17 cellular contexts compared by ENCODE assay signal in the genomic region with DNA sequence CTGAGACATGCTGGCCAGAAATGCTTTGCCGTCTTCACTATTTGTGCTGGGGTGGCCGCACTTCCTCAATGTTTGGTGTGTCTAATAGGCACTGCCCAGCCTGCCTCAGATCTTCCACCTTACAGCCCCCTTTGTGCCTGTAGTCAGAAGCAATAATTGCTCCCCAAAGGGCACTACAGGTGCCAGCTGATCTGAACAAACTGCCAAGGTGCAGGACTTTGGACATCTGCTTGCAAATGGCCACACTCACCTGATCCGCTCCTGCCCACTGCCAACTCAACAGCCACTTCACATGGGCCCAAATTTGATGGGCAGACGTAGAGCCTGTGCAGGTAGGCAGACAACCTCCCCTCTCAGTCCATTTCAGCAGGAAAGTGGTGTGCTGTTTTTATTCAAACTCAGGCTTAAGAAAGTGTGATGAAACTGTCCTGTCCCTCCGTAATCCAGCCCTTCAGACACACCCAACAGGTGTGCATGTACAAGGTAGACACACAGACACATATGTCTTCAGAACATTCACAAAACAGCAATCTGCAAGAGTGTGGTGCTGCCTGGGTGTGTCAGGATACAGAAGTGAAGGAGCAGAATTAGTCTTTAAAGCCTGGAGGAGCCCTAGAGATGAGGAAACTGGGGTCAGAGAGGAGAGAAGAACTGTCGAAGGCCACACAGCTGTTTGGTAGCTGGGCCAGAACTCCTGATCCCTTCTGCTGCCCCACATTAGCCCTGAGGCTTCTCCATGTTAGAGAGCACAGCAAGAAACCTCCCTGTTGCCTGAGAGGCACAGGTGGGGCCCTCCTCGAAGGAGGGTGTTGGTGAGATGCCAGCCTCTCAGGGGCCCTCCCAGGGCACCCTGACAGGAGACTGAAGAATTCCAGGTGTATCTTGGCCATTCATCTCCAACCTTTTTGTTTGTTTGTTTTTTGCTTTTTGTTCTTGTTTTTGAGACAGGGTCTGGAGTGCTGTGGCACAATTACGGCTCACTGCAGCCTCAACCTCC. TPM values are rescaled to one million over a fixed set of nuclear protein-coding genes. Genes with fewer than 3 reads are reported as not detected.
"Had no signal": no experiment of that assay in that cellular context is flagged by ENCODE, and none has a peak within 500 bp of the region (broad histone marks: within the 10 kb centered on the region; RNA-seq: fewer than 3 reads in every experiment).

No MANE protein-coding gene starts in this region.

- H3K4me1 ChIP-seq: ascending aorta, left lung had no signal

- H3K4me3 ChIP-seq: ascending aorta, left lung, tibial nerve had no signal

- DNase-seq: activated CD4-positive, alpha-beta T cell treated with anti-CD3 and anti-CD28 coated beads, Interleukin-2, amount 50 U/mL, for 4 hours; activated gamma-delta T cell; cerebellar nuclear complex; cortex of kidney; effector CD4-positive, alpha-beta T cell; foreskin melanocyte; glutamatergic neuron; hippocampal formation; left lung; retina; stimulated activated CD4-positive, alpha-beta T cell treated with anti-CD3 and anti-CD28 coated beads, Interleukin-2, amount 100 ng/mL, for 24 hours; stimulated activated naive CD8-positive, alpha-beta T cell treated with anti-CD3 and anti-CD28 coated beads, Interleukin-15, Interleukin-2, amounts not matched to agents 100 U/mL and 50 U/mL, for 24 hours had no signal

- H3K36me3 ChIP-seq: ascending aorta, left lung, tibial nerve had no signal

- ATAC-seq: left lung; stimulated activated naive CD8-positive, alpha-beta T cell treated with anti-CD3 and anti-CD28 coated beads, Interleukin-15, Interleukin-2, amounts not matched to agents 100 U/mL and 50 U/mL, for 24 hours had no signal

- H3K27me3 ChIP-seq: ascending aorta had no signal

- H3K9me3 ChIP-seq: ascending aorta, left lung, tibial nerve had no signal

- H3K27ac ChIP-seq: ascending aorta, left lung, tibial nerve had no signal

RNA-seq across cellular contexts. Expression of a gene that starts 4.4 kb away (rescaled TPM):
- polyA plus RNA-seq: fibroblast of lung, neural cell had no signal

RNA-seq across cellular contexts. Expression of a gene that starts 13.3 kb away (rescaled TPM):
- polyA plus RNA-seq: neural cell had no signal

RNA-seq across cellular contexts. Expression of a gene that starts 32.5 kb away (rescaled TPM):
- polyA plus RNA-seq: adipose tissue, fibroblast of lung, neural cell had no signal

RNA-seq across cellular contexts. Expression of a gene that starts 35.0 kb away (rescaled TPM):
- polyA plus RNA-seq: fibroblast of lung, neural cell had no signal

RNA-seq across cellular contexts. Expression of a gene that starts 53.2 kb away (rescaled TPM):
- polyA plus RNA-seq: adipose tissue, fibroblast of lung, neural cell had no signal
